In the genomic region with DNA sequence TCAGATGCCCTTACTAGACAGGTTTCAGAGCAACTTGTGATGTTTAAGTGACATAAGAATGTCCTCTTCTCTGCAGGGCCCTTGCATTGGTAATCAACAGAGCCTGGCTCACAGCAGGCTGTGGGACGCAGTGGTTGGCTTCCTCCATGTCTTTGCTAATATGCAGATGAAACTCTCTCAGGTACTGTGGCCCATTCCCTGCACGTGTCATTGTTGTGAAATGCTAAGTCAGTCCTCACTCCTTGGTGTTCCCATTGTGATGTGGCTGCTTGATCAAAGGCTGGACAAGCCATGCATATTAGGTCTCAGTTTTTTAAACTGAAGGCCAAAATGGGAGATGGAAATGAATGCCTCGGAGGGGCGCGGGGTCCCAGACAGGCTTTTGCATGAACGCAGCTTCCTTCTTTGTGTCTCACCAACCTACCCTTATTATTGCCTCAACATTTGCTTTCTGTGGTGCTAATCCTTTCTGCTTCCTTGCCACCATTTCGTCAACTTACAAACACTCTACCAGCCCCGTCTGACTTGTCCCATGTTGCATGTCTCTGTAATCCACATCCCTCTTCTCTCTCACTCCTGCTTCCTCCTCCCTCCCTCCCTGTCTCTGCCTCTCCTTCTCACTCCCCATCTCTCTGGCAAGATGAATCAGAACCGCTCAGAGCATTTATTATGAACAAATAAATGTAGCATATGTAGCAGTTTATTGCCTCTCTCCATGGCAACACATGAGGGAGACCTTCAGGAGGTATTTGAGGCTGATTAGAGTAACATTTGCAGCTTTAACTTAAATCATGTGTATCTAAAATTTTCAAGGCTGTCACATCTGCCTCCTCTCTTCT, we compare ENCODE assay signal across 1 cellular context.
TF ChIP-seq lines count a peak whose summit lies in the region.

No MANE protein-coding gene starts in this region.

TF ChIP-seq in WTC11, 78 proteins besides CTCF, POLR2A, EP300 and RAD21 (continued from another document):
- TF ChIP-seq, protein P1, sequence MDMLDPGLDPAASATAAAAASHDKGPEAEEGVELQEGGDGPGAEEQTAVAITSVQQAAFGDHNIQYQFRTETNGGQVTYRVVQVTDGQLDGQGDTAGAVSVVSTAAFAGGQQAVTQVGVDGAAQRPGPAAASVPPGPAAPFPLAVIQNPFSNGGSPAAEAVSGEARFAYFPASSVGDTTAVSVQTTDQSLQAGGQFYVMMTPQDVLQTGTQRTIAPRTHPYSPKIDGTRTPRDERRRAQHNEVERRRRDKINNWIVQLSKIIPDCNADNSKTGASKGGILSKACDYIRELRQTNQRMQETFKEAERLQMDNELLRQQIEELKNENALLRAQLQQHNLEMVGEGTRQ (CRISPR knock-in tag; IDR thresholded peaks at IDR 0.05): no peak; the same call in 1 of the 2 replicates
- TF ChIP-seq, protein P2, sequence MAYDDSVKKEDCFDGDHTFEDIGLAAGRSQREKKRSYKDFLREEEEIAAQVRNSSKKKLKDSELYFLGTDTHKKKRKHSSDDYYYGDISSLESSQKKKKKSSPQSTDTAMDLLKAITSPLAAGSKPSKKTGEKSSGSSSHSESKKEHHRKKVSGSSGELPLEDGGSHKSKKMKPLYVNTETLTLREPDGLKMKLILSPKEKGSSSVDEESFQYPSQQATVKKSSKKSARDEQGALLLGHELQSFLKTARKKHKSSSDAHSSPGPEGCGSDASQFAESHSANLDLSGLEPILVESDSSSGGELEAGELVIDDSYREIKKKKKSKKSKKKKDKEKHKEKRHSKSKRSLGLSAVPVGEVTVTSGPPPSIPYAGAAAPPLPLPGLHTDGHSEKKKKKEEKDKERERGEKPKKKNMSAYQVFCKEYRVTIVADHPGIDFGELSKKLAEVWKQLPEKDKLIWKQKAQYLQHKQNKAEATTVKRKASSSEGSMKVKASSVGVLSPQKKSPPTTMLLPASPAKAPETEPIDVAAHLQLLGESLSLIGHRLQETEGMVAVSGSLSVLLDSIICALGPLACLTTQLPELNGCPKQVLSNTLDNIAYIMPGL (CRISPR knock-in tag; IDR thresholded peaks at IDR 0.05): no peak
- TF ChIP-seq JAZF1 (CRISPR knock-in tag; IDR thresholded peaks at IDR 0.05) (no peak), CBFB (CRISPR knock-in tag; IDR thresholded peaks at IDR 0.05; ENCODE audit: low read depth) (0 out of 2 replicates have a peak, but pooled peaks have one; percentile 28), RORB (CRISPR knock-in tag; IDR thresholded peaks at IDR 0.05) (no peak), ZBTB21 (CRISPR knock-in tag; IDR thresholded peaks at IDR 0.05; ENCODE audit: borderline replicate concordance) (0 out of 2 replicates have a peak, but pooled peaks have one; percentile 19), ETV6 (CRISPR knock-in tag; IDR thresholded peaks at IDR 0.05) (no peak), TEAD1 (CRISPR knock-in tag; IDR thresholded peaks at IDR 0.05) (peak; percentile 83; the same call in 1 of the 2 replicates)
- TF ChIP-seq, protein P3, sequence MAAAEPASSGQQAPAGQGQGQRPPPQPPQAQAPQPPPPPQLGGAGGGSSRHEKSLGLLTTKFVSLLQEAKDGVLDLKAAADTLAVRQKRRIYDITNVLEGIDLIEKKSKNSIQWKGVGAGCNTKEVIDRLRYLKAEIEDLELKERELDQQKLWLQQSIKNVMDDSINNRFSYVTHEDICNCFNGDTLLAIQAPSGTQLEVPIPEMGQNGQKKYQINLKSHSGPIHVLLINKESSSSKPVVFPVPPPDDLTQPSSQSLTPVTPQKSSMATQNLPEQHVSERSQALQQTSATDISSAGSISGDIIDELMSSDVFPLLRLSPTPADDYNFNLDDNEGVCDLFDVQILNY (CRISPR knock-in tag; IDR thresholded peaks at IDR 0.05): no peak
- TF ChIP-seq, protein P4, sequence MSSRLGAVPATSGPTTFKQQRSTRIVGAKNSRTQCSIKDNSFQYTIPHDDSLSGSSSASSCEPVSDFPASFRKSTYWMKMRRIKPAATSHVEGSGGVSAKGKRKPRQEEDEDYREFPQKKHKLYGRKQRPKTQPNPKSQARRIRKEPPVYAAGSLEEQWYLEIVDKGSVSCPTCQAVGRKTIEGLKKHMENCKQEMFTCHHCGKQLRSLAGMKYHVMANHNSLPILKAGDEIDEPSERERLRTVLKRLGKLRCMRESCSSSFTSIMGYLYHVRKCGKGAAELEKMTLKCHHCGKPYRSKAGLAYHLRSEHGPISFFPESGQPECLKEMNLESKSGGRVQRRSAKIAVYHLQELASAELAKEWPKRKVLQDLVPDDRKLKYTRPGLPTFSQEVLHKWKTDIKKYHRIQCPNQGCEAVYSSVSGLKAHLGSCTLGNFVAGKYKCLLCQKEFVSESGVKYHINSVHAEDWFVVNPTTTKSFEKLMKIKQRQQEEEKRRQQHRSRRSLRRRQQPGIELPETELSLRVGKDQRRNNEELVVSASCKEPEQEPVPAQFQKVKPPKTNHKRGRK (CRISPR knock-in tag; IDR thresholded peaks at IDR 0.05; ENCODE audit: borderline replicate concordance): no peak
- TF ChIP-seq, protein P5, sequence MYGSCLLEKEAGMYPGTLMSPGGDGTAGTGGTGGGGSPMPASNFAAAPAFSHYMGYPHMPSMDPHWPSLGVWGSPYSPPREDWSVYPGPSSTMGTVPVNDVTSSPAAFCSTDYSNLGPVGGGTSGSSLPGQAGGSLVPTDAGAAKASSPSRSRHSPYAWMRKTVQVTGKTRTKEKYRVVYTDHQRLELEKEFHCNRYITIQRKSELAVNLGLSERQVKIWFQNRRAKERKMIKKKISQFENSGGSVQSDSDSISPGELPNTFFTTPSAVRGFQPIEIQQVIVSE (CRISPR knock-in tag; IDR thresholded peaks at IDR 0.05; ENCODE audit: borderline replicate concordance): no peak
- TF ChIP-seq, protein P6, sequence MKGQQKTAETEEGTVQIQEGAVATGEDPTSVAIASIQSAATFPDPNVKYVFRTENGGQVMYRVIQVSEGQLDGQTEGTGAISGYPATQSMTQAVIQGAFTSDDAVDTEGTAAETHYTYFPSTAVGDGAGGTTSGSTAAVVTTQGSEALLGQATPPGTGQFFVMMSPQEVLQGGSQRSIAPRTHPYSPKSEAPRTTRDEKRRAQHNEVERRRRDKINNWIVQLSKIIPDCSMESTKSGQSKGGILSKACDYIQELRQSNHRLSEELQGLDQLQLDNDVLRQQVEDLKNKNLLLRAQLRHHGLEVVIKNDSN (CRISPR knock-in tag; IDR thresholded peaks at IDR 0.05): no peak; the same call in 1 of the 2 replicates
- TF ChIP-seq, protein P7, sequence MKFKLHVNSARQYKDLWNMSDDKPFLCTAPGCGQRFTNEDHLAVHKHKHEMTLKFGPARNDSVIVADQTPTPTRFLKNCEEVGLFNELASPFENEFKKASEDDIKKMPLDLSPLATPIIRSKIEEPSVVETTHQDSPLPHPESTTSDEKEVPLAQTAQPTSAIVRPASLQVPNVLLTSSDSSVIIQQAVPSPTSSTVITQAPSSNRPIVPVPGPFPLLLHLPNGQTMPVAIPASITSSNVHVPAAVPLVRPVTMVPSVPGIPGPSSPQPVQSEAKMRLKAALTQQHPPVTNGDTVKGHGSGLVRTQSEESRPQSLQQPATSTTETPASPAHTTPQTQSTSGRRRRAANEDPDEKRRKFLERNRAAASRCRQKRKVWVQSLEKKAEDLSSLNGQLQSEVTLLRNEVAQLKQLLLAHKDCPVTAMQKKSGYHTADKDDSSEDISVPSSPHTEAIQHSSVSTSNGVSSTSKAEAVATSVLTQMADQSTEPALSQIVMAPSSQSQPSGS (CRISPR knock-in tag; IDR thresholded peaks at IDR 0.05; ENCODE audit: borderline replicate concordance, low read depth): no peak
- TF ChIP-seq, protein P8, sequence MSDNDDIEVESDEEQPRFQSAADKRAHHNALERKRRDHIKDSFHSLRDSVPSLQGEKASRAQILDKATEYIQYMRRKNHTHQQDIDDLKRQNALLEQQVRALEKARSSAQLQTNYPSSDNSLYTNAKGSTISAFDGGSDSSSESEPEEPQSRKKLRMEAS (CRISPR knock-in tag; IDR thresholded peaks at IDR 0.05): peak; percentile 73; the same call in 1 of the 2 replicates
- TF ChIP-seq, protein P9, sequence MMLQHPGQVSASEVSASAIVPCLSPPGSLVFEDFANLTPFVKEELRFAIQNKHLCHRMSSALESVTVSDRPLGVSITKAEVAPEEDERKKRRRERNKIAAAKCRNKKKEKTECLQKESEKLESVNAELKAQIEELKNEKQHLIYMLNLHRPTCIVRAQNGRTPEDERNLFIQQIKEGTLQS (CRISPR knock-in tag; conservative IDR thresholded peaks at IDR 0.05): no peak
